1 cellular context compared by ENCODE assay signal in genomic region chr21:25024639-25025038, GRCh38.
TF ChIP-seq lines count a peak whose summit lies in the region.

No MANE protein-coding gene starts in this region.

TF ChIP-seq in GM23338, 12 proteins besides CTCF, POLR2A, EP300 and RAD21:
- TF ChIP-seq ZNF462 (CRISPR knock-in tag; IDR thresholded peaks at IDR 0.05) (no peak), CREB1 (CRISPR knock-in tag; IDR thresholded peaks at IDR 0.05; ENCODE audit: low read depth) (no peak), NANOG (IDR thresholded peaks at IDR 0.05; ENCODE audit: borderline replicate concordance) (no peak), JUNB (IDR thresholded peaks at IDR 0.05; ENCODE audit: unreplicated experiment) (no peak), POLR2AphosphoS5 (IDR thresholded peaks at IDR 0.05; ENCODE audit: low read depth) (no peak), ETS1 (IDR thresholded peaks at IDR 0.05) (no peak), STAT1 (IDR thresholded peaks at IDR 0.05; ENCODE audit: unreplicated experiment) (no peak), REST (IDR thresholded peaks at IDR 0.05; ENCODE audit: unreplicated experiment) (no peak), ZNF331 (CRISPR knock-in tag; IDR thresholded peaks at IDR 0.05; ENCODE audit: low read depth) (no peak)
